In genomic region chr6:28807682-28808280, GRCh38 we compare ENCODE assay signal across 9 cellular contexts.
A peak's percentile ranks its signal among the peaks of the same experiment; 100 is the strongest.
DNase-seq lines count a peak whose midpoint lies in the region; ATAC-seq and TF ChIP-seq lines count a peak whose summit lies in the region.
"Had no signal": no experiment of that assay in that cellular context is flagged by ENCODE, and none has a peak within 500 bp of the region (broad histone marks: within the 10 kb centered on the region; RNA-seq: fewer than 3 reads in every experiment).

No MANE protein-coding gene starts in this region.

- H3K27ac Mint-ChIP-seq in Calu3 (ENCODE audit: unreplicated experiment) (peak overlapping the region; percentile 91), glutamatergic neuron (ENCODE audit: unreplicated experiment) (peak overlapping the region; percentile 11)

- H3K36me3 Mint-ChIP-seq in Calu3 (ENCODE audit: insufficient read depth, unreplicated experiment): peaks cover 18% of the 10 kb centered on the region
- no peaks in the 10 kb centered on the region for H3K36me3 Mint-ChIP-seq in glutamatergic neuron (ENCODE audit: unreplicated experiment)

- CTCF ChIA-PET in Calu3 (lab: Charles Lee): interaction anchor here (0.7 kb wide), 1 partner anchor 97 kb away, joined by 3 read pairs; no protein-coding TSS in a partner anchor

- H3K9me3 ChIP-seq in upper lobe of right lung: no peaks in the 10 kb centered on the region
- H3K9me3 ChIP-seq in upper lobe of left lung: no peaks in the 10 kb centered on the region
- no peaks in the 10 kb centered on the region for H3K9me3 ChIP-seq in ascending aorta
- H3K9me3 ChIP-seq: neutrophil had no signal

- H3K27me3 Mint-ChIP-seq in Calu3 (ENCODE audit: unreplicated experiment) (peaks cover 35% of the 10 kb centered on the region), glutamatergic neuron (ENCODE audit: unreplicated experiment) (peaks cover 38% of the 10 kb centered on the region)

- TF ChIP-seq CTCF in Calu3 (IDR thresholded peaks at IDR 0.05; ENCODE audit: unreplicated experiment) (no peak), glutamatergic neuron (IDR thresholded peaks at IDR 0.05; ENCODE audit: partially characterized antibody, unreplicated experiment) (no peak), upper lobe of right lung (IDR thresholded peaks at IDR 0.05) (no peak), upper lobe of left lung (IDR thresholded peaks at IDR 0.05) (no peak), ascending aorta (IDR thresholded peaks at IDR 0.05) (no peak)

- 6 to 19% methylated on average over 12 of the region's 12 CpGs for WGBS in upper lobe of left lung, 2 donors

- no peak for TF ChIP-seq POLR2A in upper lobe of left lung (IDR thresholded peaks at IDR 0.05)

- intact Hi-C loops in Calu3 (cut with micrococcal nuclease; ENCODE audit: unreplicated experiment): loop anchor here (10.0 kb wide), 1 partner anchor 203 kb away; no protein-coding TSS in a partner anchor
- intact Hi-C loops in upper lobe of right lung (cut with DNase I): no loop called here
- intact Hi-C loops in ascending aorta (cut with DNase I): no loop called here

- H3K4me1 Mint-ChIP-seq in Calu3 (ENCODE audit: low read depth, unreplicated experiment): peaks cover 33% of the 10 kb centered on the region
- H3K4me1 Mint-ChIP-seq in glutamatergic neuron (ENCODE audit: low read depth, unreplicated experiment): peaks cover 11% of the 10 kb centered on the region

- TF ChIP-seq EP300 in Ishikawa (IDR thresholded peaks at IDR 0.05; ENCODE audit: borderline replicate concordance): no peak
- TF ChIP-seq EP300 in upper lobe of left lung (IDR thresholded peaks at IDR 0.05): no peak

- DNase-seq in Calu3: peak; percentile 62
- DNase-seq in SW 1271 (lab: John Stamatoyannopoulos, UW): peak; percentile 57 to 76
- no peak for DNase-seq in glutamatergic neuron
- no peak for DNase-seq in upper lobe of right lung
- DNase-seq in upper lobe of left lung: no peak
- no peak for DNase-seq in ascending aorta (ENCODE audit: low spot score in 2 of 2)

- TF ChIP-seq RAD21 in Ishikawa (IDR thresholded peaks at IDR 0.05; ENCODE audit: low read depth): no peak

- H3K9me3 Mint-ChIP-seq in Calu3 (ENCODE audit: low read depth, unreplicated experiment) (no peaks in the 10 kb centered on the region), glutamatergic neuron (ENCODE audit: unreplicated experiment) (peaks cover 18% of the 10 kb centered on the region)

- H3K27me3 ChIP-seq in upper lobe of right lung: peaks cover 87% of the 10 kb centered on the region
- peaks cover 0 to 40% (median 16%) of the 10 kb centered on the region in 4 donors for H3K27me3 ChIP-seq in upper lobe of left lung
- H3K27me3 ChIP-seq in ascending aorta: peaks cover 8% of the 10 kb centered on the region

- ATAC-seq in upper lobe of right lung: no peak
- ATAC-seq in HG03196 (IDR thresholded peaks at IDR 0.05; ENCODE audit: unreplicated experiment): no peak
- no peak for ATAC-seq in upper lobe of left lung (ENCODE audit: low FRiP score in 2 of 2)

- H3K4me1 ChIP-seq in upper lobe of right lung: no peaks in the 10 kb centered on the region
- H3K4me1 ChIP-seq in upper lobe of left lung: no peaks in the 10 kb centered on the region
- no peaks in the 10 kb centered on the region for H3K4me1 ChIP-seq in ascending aorta

- H3K36me3 ChIP-seq in upper lobe of right lung: no peaks in the 10 kb centered on the region
- H3K36me3 ChIP-seq in upper lobe of left lung: no peaks in the 10 kb centered on the region
- H3K36me3 ChIP-seq in ascending aorta: no peaks in the 10 kb centered on the region
- H3K36me3 ChIP-seq: neutrophil had no signal

- BruUV-seq in Calu3 (replicated peaks; lab: Mats Ljungman, UMichigan): no TSS peak

- H3K4me3 ChIP-seq in upper lobe of right lung (no peak overlapping the region), upper lobe of left lung (no peak overlapping the region), ascending aorta (no peak overlapping the region)

- H3K27ac ChIP-seq in upper lobe of right lung: no peak overlapping the region
- H3K27ac ChIP-seq in upper lobe of left lung: no peak overlapping the region
- no peak overlapping the region for H3K27ac ChIP-seq in ascending aorta
- H3K27ac ChIP-seq: neutrophil had no signal

- H3K4me3 Mint-ChIP-seq in Calu3 (ENCODE audit: low read depth, unreplicated experiment) (no peak overlapping the region), glutamatergic neuron (ENCODE audit: unreplicated experiment) (peak overlapping the region; percentile 60)

TF ChIP-seq in Ishikawa, 13 proteins besides CTCF, POLR2A, EP300 and RAD21:
- TF ChIP-seq TEAD4 (IDR thresholded peaks at IDR 0.05) (peak; percentile 88), ZBTB7A (IDR thresholded peaks at IDR 0.05; ENCODE audit: low read depth) (no peak), CEBPB (IDR thresholded peaks at IDR 0.05) (no peak), MAX (IDR thresholded peaks at IDR 0.05) (no peak), CREB1 (IDR thresholded peaks at IDR 0.05; ENCODE audit: low read depth) (no peak), USF1 (IDR thresholded peaks at IDR 0.05) (no peak), NFIC (IDR thresholded peaks at IDR 0.05) (0 out of 2 replicates have a peak, but pooled peaks have one; percentile 7), REST (IDR thresholded peaks at IDR 0.05; ENCODE audit: low read depth) (no peak), TAF1 (IDR thresholded peaks at IDR 0.05; ENCODE audit: low read depth) (no peak), EGR1 (IDR thresholded peaks at IDR 0.05) (no peak), YY1 (IDR thresholded peaks at IDR 0.05; ENCODE audit: low read depth) (0 out of 2 replicates have a peak, but pooled peaks have one; percentile 37), TCF12 (IDR thresholded peaks at IDR 0.05; ENCODE audit: low read depth) (no peak), FOXM1 (IDR thresholded peaks at IDR 0.05; ENCODE audit: borderline replicate concordance, low read depth) (no peak)

Comparison
In these comparisons a context has a peak if more than half of its experiments do, and no peak if none do; other contexts are left out.
1. DNase-seq: peak in Calu3 (single experiment) and SW 1271 (2 of 2); none in glutamatergic neuron (single experiment), upper lobe of right lung (single experiment), upper lobe of left lung (0 of 2) and ascending aorta (0 of 2).